Comparison of ENCODE assay signal across 8 cellular contexts in genomic region chr5:80255752-80256479, GRCh38. TPM values are rescaled to one million over a fixed set of nuclear protein-coding genes. Genes with fewer than 3 reads are reported as not detected.
DNase-seq lines count a peak whose midpoint lies in the region; ATAC-seq, FAIRE-seq and TF ChIP-seq lines count a peak whose summit lies in the region.

SERINC5 (minus strand) TSS chr5:80256048; CDS start chr5:80255922, 126 bp downstream.

- H3K4me2 ChIP-seq in HepG2 (ENCODE audit: low read depth, low read length), result peak within 1 kb of the TSS; percentile 88

- H2AFZ ChIP-seq in HepG2 (ENCODE audit: low read length), result peak within 1 kb of the TSS; percentile 70

- peak; percentile 12; the same call in 1 of the 2 replicates for TF ChIP-seq RAD21 in HepG2 (CRISPR knock-in tag; IDR thresholded peaks at IDR 0.05)

- H3K4me1 ChIP-seq in HepG2 (ENCODE audit: insufficient read depth, low read length), result peaks cover 61% of the 10 kb centered on the region

- TF ChIP-seq CTCF in HepG2 (CRISPR knock-in tag; IDR thresholded peaks at IDR 0.05), result no peak

- H3K4me3 Mint-ChIP-seq in activated CD4-positive, alpha-beta T cell treated with anti-CD3 and anti-CD28 coated beads, Interleukin-2, amount 10 ng/mL, durations not matched to agents 7 days and 5 days, result peak within 1 kb of the TSS; percentile 97

- H3K27me3 ChIP-seq in HepG2 (ENCODE audit: control insufficient read depth in 1 of 2, insufficient read depth in 2 of 2, low read length in 2 of 2), result no peaks in the 10 kb centered on the region; a peak in 1 of 5 replicates

- ATAC-seq in HG02763 (IDR thresholded peaks at IDR 0.05; ENCODE audit: unreplicated experiment) (peak; percentile 90), HepG2 (peak; percentile 77)

- TF ChIP-seq EP300 in HepG2 (IDR thresholded peaks at IDR 0.05; ENCODE audit: low read depth in 2 of 2, low read length in 2 of 2), result 0 out of 4 replicates have a peak, but pooled peaks of 1 of the 2 experiments have one; percentile 8
- no peak; the same call in 1 of the 2 replicates for TF ChIP-seq EP300 in HepG2 (CRISPR knock-in tag; IDR thresholded peaks at IDR 0.05; ENCODE audit: borderline replicate concordance)

- H3K9ac ChIP-seq in HepG2 (ENCODE audit: insufficient read depth, low read depth, low read length), result peak within 1 kb of the TSS; percentile 98

- no peaks in the 10 kb centered on the region for H3K36me3 ChIP-seq in HepG2 (replicated peaks in 1 of 2; ENCODE audit: control insufficient read depth in 1 of 2, insufficient read depth in 2 of 2, low read length in 2 of 2)

- no peaks in the 10 kb centered on the region for H3K9me3 ChIP-seq in HepG2 (ENCODE audit: low read length)

- CTCF ChIA-PET in activated CD4-positive, alpha-beta T cell treated with anti-CD3 and anti-CD28 coated beads, Interleukin-2, amount 10 ng/mL, durations not matched to agents 7 days and 5 days (lab: Charles Lee), result interaction anchor here (0.6 to 4.2 kb wide), 13 partner anchors 11 to 650 kb away, joined by 3 to 21 read pairs (median 3); no protein-coding TSS in a partner anchor
- CTCF ChIA-PET in HepG2 (lab: Yijun Ruan, JAX; ENCODE audit: low intra/inter-chr PET ratio, low total read pairs), result no interaction called here

- 2% methylated on average over 7 of the region's 90 CpGs for WGBS in HepG2 (ENCODE audit: low lambda C conversion rate)

- H4K20me1 ChIP-seq in HepG2 (ENCODE audit: insufficient read depth, low read length), result no peaks in the 10 kb centered on the region; the same call in 1 of the 2 replicates

- in situ Hi-C loops in HepG2 (cut with HindIII; ENCODE audit: extremely low pct_ligation_motif_present, low pct_unique_long_range_greater_than_20kb), result loop anchor here (5.0 kb wide), 1 partner anchor 164 kb away; no protein-coding TSS in a partner anchor

- POLR2A ChIA-PET in activated CD4-positive, alpha-beta T cell treated with anti-CD3 and anti-CD28 coated beads, Interleukin-2, amount 10 ng/mL, durations not matched to agents 7 days and 5 days (lab: Charles Lee), result interaction anchor here (0.6 to 1.4 kb wide), 4 partner anchors 13 to 132 kb away, joined by 3 to 6 read pairs (median 4); no protein-coding TSS in a partner anchor
- POLR2A ChIA-PET in HepG2 (lab: Yijun Ruan, JAX), result interaction anchor here (0.6 to 5.1 kb wide), 25 partner anchors 10 to 166 kb away, joined by 3 to 52 read pairs (median 5); partner anchors contain the start of gene ZFYVE16

- H3K27ac Mint-ChIP-seq in activated CD4-positive, alpha-beta T cell treated with anti-CD3 and anti-CD28 coated beads, Interleukin-2, amount 10 ng/mL, durations not matched to agents 7 days and 5 days, result peak within 1 kb of the TSS; percentile 95

- peak within 1 kb of the TSS; percentile 80 to 97 (median 90) for H3K4me3 ChIP-seq in HepG2 (replicated peaks in 1 of 3; ENCODE audit: insufficient read depth in 1 of 3, low read depth in 2 of 3, low read length in 3 of 3)

- H3K27ac ChIP-seq in HepG2 (ENCODE audit: extremely low read length, insufficient read depth, low read length), result peak within 1 kb of the TSS; percentile 90

- intact Hi-C loops in HepG2 (cut with micrococcal nuclease; ENCODE audit: unreplicated experiment), result loop anchor here (2.0 to 5.0 kb wide), 2 partner anchors 71 to 164 kb away; no protein-coding TSS in a partner anchor

- no peaks in the 10 kb centered on the region for H3K27me3 Mint-ChIP-seq in activated CD4-positive, alpha-beta T cell treated with anti-CD3 and anti-CD28 coated beads, Interleukin-2, amount 10 ng/mL, durations not matched to agents 7 days and 5 days

- H3K79me2 ChIP-seq in HepG2 (ENCODE audit: insufficient read depth, low read length), result peaks cover 48% of the 10 kb centered on the region

- peaks cover 2% of the 10 kb centered on the region for H3K9me3 Mint-ChIP-seq in activated CD4-positive, alpha-beta T cell treated with anti-CD3 and anti-CD28 coated beads, Interleukin-2, amount 10 ng/mL, durations not matched to agents 7 days and 5 days

- DNase-seq in NCI-H1436 (lab: John Stamatoyannopoulos, UW) (peak; percentile 58), NCI-H1436 treated with DMSO at 0.1 percent for 48 hours (lab: John Stamatoyannopoulos, UW) (no peak), NCI-H2227 (lab: John Stamatoyannopoulos, UW; ENCODE audit: unreplicated experiment) (peak; percentile 67), cortex of kidney (lab: John Stamatoyannopoulos, UW) (peak; percentile 29), HepG2 (ENCODE audit: low spot score) (peak; percentile 53)
- peak; percentile 85 for DNase-seq in activated CD4-positive, alpha-beta T cell treated with anti-CD3 and anti-CD28 coated beads, Interleukin-2, amount 10 ng/mL, durations not matched to agents 7 days and 5 days
- DNase-seq in stimulated activated CD4-positive, alpha-beta T cell treated with anti-CD3 and anti-CD28 coated beads, Interleukin-2, amount 100 ng/mL, for 48 hours, result peak; percentile 79 to 82

- BruUV-seq in HepG2 (replicated peaks; lab: Mats Ljungman, UMichigan), result no TSS peak

- no peak for FAIRE-seq in HepG2 (lab: Jason Lieb, UNC)

- peaks cover 56% of the 10 kb centered on the region for H3K36me3 Mint-ChIP-seq in activated CD4-positive, alpha-beta T cell treated with anti-CD3 and anti-CD28 coated beads, Interleukin-2, amount 10 ng/mL, durations not matched to agents 7 days and 5 days (ENCODE audit: low read depth)

- H3K4me1 Mint-ChIP-seq in activated CD4-positive, alpha-beta T cell treated with anti-CD3 and anti-CD28 coated beads, Interleukin-2, amount 10 ng/mL, durations not matched to agents 7 days and 5 days, result peaks cover 58% of the 10 kb centered on the region

- peak; percentile 84 to 91 for TF ChIP-seq POLR2A in HepG2 (IDR thresholded peaks at IDR 0.05; ENCODE audit: insufficient read depth in 1 of 2, low read depth in 2 of 2, low read length in 2 of 2)

TF ChIP-seq in HepG2, 621 proteins besides CTCF, POLR2A, EP300 and RAD21 (continues in another document):
- TF ChIP-seq, protein P1, sequence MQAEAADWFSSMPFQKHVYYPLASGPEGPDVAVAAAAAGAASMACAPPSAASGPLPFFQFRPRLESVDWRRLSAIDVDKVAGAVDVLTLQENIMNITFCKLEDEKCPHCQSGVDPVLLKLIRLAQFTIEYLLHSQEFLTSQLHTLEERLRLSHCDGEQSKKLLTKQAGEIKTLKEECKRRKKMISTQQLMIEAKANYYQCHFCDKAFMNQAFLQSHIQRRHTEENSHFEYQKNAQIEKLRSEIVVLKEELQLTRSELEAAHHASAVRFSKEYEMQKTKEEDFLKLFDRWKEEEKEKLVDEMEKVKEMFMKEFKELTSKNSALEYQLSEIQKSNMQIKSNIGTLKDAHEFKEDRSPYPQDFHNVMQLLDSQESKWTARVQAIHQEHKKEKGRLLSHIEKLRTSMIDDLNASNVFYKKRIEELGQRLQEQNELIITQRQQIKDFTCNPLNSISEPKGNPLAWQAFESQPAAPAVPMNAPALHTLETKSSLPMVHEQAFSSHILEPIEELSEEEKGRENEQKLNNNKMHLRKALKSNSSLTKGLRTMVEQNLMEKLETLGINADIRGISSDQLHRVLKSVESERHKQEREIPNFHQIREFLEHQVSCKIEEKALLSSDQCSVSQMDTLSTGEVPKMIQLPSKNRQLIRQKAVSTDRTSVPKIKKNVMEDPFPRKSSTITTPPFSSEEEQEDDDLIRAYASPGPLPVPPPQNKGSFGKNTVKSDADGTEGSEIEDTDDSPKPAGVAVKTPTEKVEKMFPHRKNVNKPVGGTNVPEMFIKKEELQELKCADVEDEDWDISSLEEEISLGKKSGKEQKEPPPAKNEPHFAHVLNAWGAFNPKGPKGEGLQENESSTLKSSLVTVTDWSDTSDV (CRISPR knock-in tag; IDR thresholded peaks at IDR 0.05), result 0 out of 2 replicates have a peak, but pooled peaks have one; percentile 8
- TF ChIP-seq ZNF577 (CRISPR knock-in tag; IDR thresholded peaks at IDR 0.05; ENCODE audit: borderline replicate concordance, low read depth) (no peak), JUN (CRISPR knock-in tag; IDR thresholded peaks at IDR 0.05) (no peak)

RNA-seq across cellular contexts. Expression of gene SERINC5, which starts in this region (rescaled TPM):
- 10 to 100 TPM; 85.7 to 88.8 TPM for total RNA-seq in activated CD4-positive, alpha-beta T cell treated with anti-CD3 and anti-CD28 coated beads, Interleukin-2, amount 10 ng/mL, durations not matched to agents 7 days and 5 days
- 22.8 and 23.1 TPM in 2 replicates for total RNA-seq in HepG2 (2016; rRNA removed; fragmentation: Illumina TruSeq; extraction: Trizol)
- 5.4 and 6.5 TPM in 2 replicates for total RNA-seq in HepG2 (2016; cell fraction: cytosol; rRNA removed; fragmentation: Illumina TruSeq; extraction: Trizol; ENCODE audit: low read depth)
- 21.5 and 23.8 TPM in 2 replicates for total RNA-seq in HepG2 (2016; cell fraction: insoluble cytoplasmic fraction; rRNA removed; fragmentation: Illumina TruSeq; extraction: Trizol)
- total RNA-seq in HepG2 (2016; cell fraction: membrane; rRNA removed; fragmentation: Illumina TruSeq; extraction: Trizol), result 9.0 and 9.4 TPM in 2 replicates
- total RNA-seq in HepG2 (2016; cell fraction: nucleus; rRNA removed; fragmentation: Illumina TruSeq; extraction: Trizol), result 33.8 and 36.7 TPM in 2 replicates
- polyA plus RNA-seq in HepG2 (2011; rRNA removed), result 17.3 TPM in 2 replicates
- 12.6 and 17.2 TPM in 2 replicates for polyA plus RNA-seq in HepG2 (2011; cell fraction: cytosol; rRNA removed)
- polyA plus RNA-seq in HepG2 (2011; cell fraction: nucleus; rRNA removed), result 7.1 and 8.9 TPM in 2 replicates
- 19.5 and 21.6 TPM in 2 replicates for polyA plus RNA-seq in HepG2 (2012)
- 0.84 and 0.86 TPM in 2 replicates for polyA plus RNA-seq in HepG2 (2016; cell fraction: cytosol; fragmentation: Illumina TruSeq; extraction: Trizol; ENCODE audit: low read depth)
- polyA plus RNA-seq in HepG2 (2016; cell fraction: insoluble cytoplasmic fraction; fragmentation: Illumina TruSeq; extraction: Trizol; ENCODE audit: low read depth), result 9.7 and 9.9 TPM in 2 replicates
- 2.2 and 3.1 TPM in 2 replicates for polyA plus RNA-seq in HepG2 (2016; cell fraction: membrane; fragmentation: Illumina TruSeq; extraction: Trizol; ENCODE audit: low read depth)
- polyA plus RNA-seq in HepG2 (2016; cell fraction: nucleus; fragmentation: Illumina TruSeq; extraction: Trizol; ENCODE audit: insufficient read depth, low read depth), result 20.5 and 22.1 TPM in 2 replicates
- 6.4 and 56.6 TPM in 2 replicates for polyA minus RNA-seq in HepG2 (2011; rRNA and poly(A)+ RNA removed; ENCODE audit: low replicate concordance)
- polyA minus RNA-seq in HepG2 (2011; cell fraction: cytosol; rRNA and poly(A)+ RNA removed), result 25.1 and 29.5 TPM in 2 replicates
- 22.3 and 25.4 TPM in 2 replicates for polyA minus RNA-seq in HepG2 (2011; cell fraction: nucleus; rRNA and poly(A)+ RNA removed)
